15 cellular contexts compared by ENCODE assay signal in genomic region chr3:150828997-150829396, GRCh38.
DNase-seq lines count a peak whose midpoint lies in the region; FAIRE-seq and TF ChIP-seq lines count a peak whose summit lies in the region.
"Had no signal": no experiment of that assay in that cellular context is flagged by ENCODE, and none has a peak within 500 bp of the region (broad histone marks: within the 10 kb centered on the region; RNA-seq: fewer than 3 reads in every experiment).

No MANE protein-coding gene starts in this region.

- H3K9me3 ChIP-seq in H1 (ENCODE audit: insufficient read depth in 2 of 2, low read depth in 1 of 2, low read length in 1 of 2) = no peaks in the 10 kb centered on the region
- H3K9me3 ChIP-seq: BLaER1 had no signal

- no peaks in the 10 kb centered on the region for H3K9me3 Mint-ChIP-seq in activated naive CD4-positive, alpha-beta T cell treated with anti-CD3 and anti-CD28 coated beads, Interleukin-2, amount 50 U/mL, for 24 hours
- H3K9me3 Mint-ChIP-seq: CD4-positive, alpha-beta memory T cell; H9 had no signal

- H2BK15ac ChIP-seq in H1 (ENCODE audit: low read length) (no peak overlapping the region), mesendoderm (replicated peaks; ENCODE audit: low read depth) (no peak overlapping the region)

- H2BK20ac ChIP-seq in H1 (ENCODE audit: low read length) = no peak overlapping the region

- no peak for TF ChIP-seq RAD21 in H1 (IDR thresholded peaks at IDR 0.05 in 1 of 2, conservative IDR thresholded peaks at IDR 0.05 in 1 of 2; ENCODE audit: low read depth in 2 of 2, low read length in 2 of 2)

- H3K56ac ChIP-seq in H1 (replicated peaks; ENCODE audit: insufficient read length, low read depth, low read length) (no peak overlapping the region), mesendoderm (ENCODE audit: low read length) (no peak overlapping the region)

- 75% methylated on average over 2 of the region's 2 CpGs; no CpG with 5 or more reads in 1 of the 2 experiments for WGBS in H1 (ENCODE audit: extremely low coverage in 1 of 2, insufficient coverage in 1 of 2, insufficient read length in 1 of 2, insufficient replicate concordance in 2 of 2, low coverage in 1 of 2, low lambda C conversion rate in 2 of 2, missing lambda C conversion rate in 1 of 2), 2 experiments
- no CpG with 5 or more reads among the region's 2 CpGs for WGBS in mesendoderm (ENCODE audit: extremely low coverage, insufficient coverage, low lambda C conversion rate)

- no peak for FAIRE-seq in H1 (lab: Jason Lieb, UNC)

- no peaks in the 10 kb centered on the region for H3K36me3 Mint-ChIP-seq in activated naive CD4-positive, alpha-beta T cell treated with anti-CD3 and anti-CD28 coated beads, Interleukin-2, amount 50 U/mL, for 24 hours
- H3K36me3 Mint-ChIP-seq: CD14-positive monocyte; CD4-positive, alpha-beta memory T cell had no signal

- no peak overlapping the region for H4K8ac ChIP-seq in H1 (ENCODE audit: extremely low read depth, insufficient read depth, low read length)
- no peak overlapping the region for H4K8ac ChIP-seq in mesendoderm (ENCODE audit: low read depth, low read length)

- no peaks in the 10 kb centered on the region for H4K20me1 ChIP-seq in H1 (replicated peaks in 1 of 2; ENCODE audit: control insufficient read depth in 1 of 2, insufficient read depth in 2 of 2, low read length in 2 of 2)
- H4K20me1 ChIP-seq: BLaER1 had no signal

- H2BK12ac ChIP-seq in H1 (ENCODE audit: low read depth, low read length) = no peak overlapping the region

- no peaks in the 10 kb centered on the region for H3K36me3 ChIP-seq in H1 (ENCODE audit: control insufficient read depth in 2 of 4, insufficient read depth in 4 of 4, low read length in 3 of 4)
- no peaks in the 10 kb centered on the region for H3K36me3 ChIP-seq in mesendoderm (ENCODE audit: control insufficient read depth, insufficient read depth, low read length)
- H3K36me3 ChIP-seq: BLaER1 had no signal

- H3K27ac Mint-ChIP-seq in activated naive CD4-positive, alpha-beta T cell treated with anti-CD3 and anti-CD28 coated beads, Interleukin-2, amount 50 U/mL, for 24 hours = peak overlapping the region; percentile 10
- H3K27ac Mint-ChIP-seq: CD4-positive, alpha-beta memory T cell; H9 had no signal

- H3K27ac ChIP-seq in H1 (ENCODE audit: low read depth, low read length) = no peak overlapping the region
- no peak overlapping the region for H3K27ac ChIP-seq in mesendoderm (ENCODE audit: low read depth, low read length)
- H3K27ac ChIP-seq: BLaER1 had no signal

- no peak overlapping the region for H2AFZ ChIP-seq in H1 (ENCODE audit: low read length)

- no peak for TF ChIP-seq CTCF in H1 (IDR thresholded peaks at IDR 0.05; ENCODE audit: control extremely low read depth in 1 of 3, insufficient read depth in 1 of 3, low read depth in 1 of 3, low read length in 3 of 3)

- no peak for TF ChIP-seq EP300 in H1 (IDR thresholded peaks at IDR 0.05; ENCODE audit: borderline replicate concordance in 1 of 2, low read depth in 2 of 2, low read length in 2 of 2)

- H3K23ac ChIP-seq in H1 (ENCODE audit: insufficient read length) = no peak overlapping the region
- no peak overlapping the region for H3K23ac ChIP-seq in mesendoderm (ENCODE audit: low read length)

- H2BK5ac ChIP-seq in H1 (ENCODE audit: low read depth, low read length) (no peak overlapping the region), mesendoderm (ENCODE audit: low read length) (no peak overlapping the region)

- H3K23me2 ChIP-seq in H1 (ENCODE audit: low read depth, low read length) = no peaks in the 10 kb centered on the region

- H4K91ac ChIP-seq in H1 (replicated peaks; ENCODE audit: insufficient read length, low read length) = no peak overlapping the region

- CTCF ChIA-PET in H1 (lab: Charles Lee; ENCODE audit: partially characterized antibody) = interaction anchor here (0.6 to 8.7 kb wide), 10 partner anchors 11 to 162 kb away, joined by 3 to 104 read pairs (median 4); no protein-coding TSS in a partner anchor

- H2BK120ac ChIP-seq in H1 (replicated peaks; ENCODE audit: low read depth, low read length) (no peak overlapping the region), mesendoderm (ENCODE audit: low read depth, low read length) (no peak overlapping the region)

- H3K79me1 ChIP-seq in H1 (ENCODE audit: low read depth, low read length) (no peaks in the 10 kb centered on the region), mesendoderm (ENCODE audit: low read length) (no peaks in the 10 kb centered on the region)

- no peak overlapping the region for H3K18ac ChIP-seq in H1 (ENCODE audit: extremely low read depth, low read length)
- no peak overlapping the region for H3K18ac ChIP-seq in mesendoderm (ENCODE audit: low read length)

- H4K5ac ChIP-seq in H1 (ENCODE audit: insufficient read length, low read depth, low read length) (no peak overlapping the region), mesendoderm (ENCODE audit: low read length) (no peak overlapping the region)

- H3K9ac ChIP-seq in H1 (replicated peaks in 1 of 4; ENCODE audit: extremely low read depth in 1 of 4, low read depth in 3 of 4, low read length in 3 of 4) (no peak overlapping the region), mesendoderm (ENCODE audit: low read length) (no peak overlapping the region)
- H3K9ac ChIP-seq: BLaER1 had no signal

- H3K4me1 Mint-ChIP-seq in activated naive CD4-positive, alpha-beta T cell treated with anti-CD3 and anti-CD28 coated beads, Interleukin-2, amount 50 U/mL, for 24 hours = no peaks in the 10 kb centered on the region
- H3K4me1 Mint-ChIP-seq: CD4-positive, alpha-beta memory T cell had no signal

- DNase-seq in activated naive CD4-positive, alpha-beta T cell (lab: John Stamatoyannopoulos, UW) = no peak
- DNase-seq in H1 (ENCODE audit: low read depth in 1 of 2, low spot score in 2 of 2) (no peak), mesendoderm (peak; percentile 80), NCI-H524 (lab: John Stamatoyannopoulos, UW) (no peak), NCI-H146 treated with DMSO at 0.1 percent for 48 hours (lab: John Stamatoyannopoulos, UW; ENCODE audit: unreplicated experiment) (no peak), activated gamma-delta T cell (lab: John Stamatoyannopoulos, UW) (no peak)
- DNase-seq: 8988T; CD4-positive, alpha-beta memory T cell; DMS79 treated with DMSO at 0.1 percent for 48 hours; GF-D8; GOT3; H9 had no signal

- no peak overlapping the region for H3K4me3 Mint-ChIP-seq in activated naive CD4-positive, alpha-beta T cell treated with anti-CD3 and anti-CD28 coated beads, Interleukin-2, amount 50 U/mL, for 24 hours
- H3K4me3 Mint-ChIP-seq: CD14-positive monocyte; CD4-positive, alpha-beta memory T cell; H9 had no signal

- H3K4me1 ChIP-seq in H1 (replicated peaks in 1 of 4; ENCODE audit: control insufficient read depth in 3 of 4, insufficient read depth in 4 of 4, low read length in 3 of 4) (no peaks in the 10 kb centered on the region; a peak in 1 of 7 replicates), mesendoderm (ENCODE audit: control insufficient read depth, low read depth, low read length) (peaks cover 2% of the 10 kb centered on the region)
- H3K4me1 ChIP-seq: BLaER1 had no signal

- H3K14ac ChIP-seq in H1 (ENCODE audit: insufficient read length) = no peak overlapping the region

- TF ChIP-seq POLR2A in H1 (IDR thresholded peaks at IDR 0.05; ENCODE audit: control extremely low read depth in 1 of 2, low read depth in 2 of 2, low read length in 2 of 2) = no peak

- H3K79me2 ChIP-seq in H1 (ENCODE audit: control insufficient read depth in 1 of 2, insufficient read depth in 2 of 2, low read length in 2 of 2) (no peaks in the 10 kb centered on the region), mesendoderm (ENCODE audit: control insufficient read depth, insufficient read depth, low read length) (no peaks in the 10 kb centered on the region)

- H3K4me3 ChIP-seq in H1 (ENCODE audit: extremely low read depth in 1 of 4, insufficient read depth in 2 of 4, low read depth in 3 of 4, low read length in 4 of 4) (no peak overlapping the region), mesendoderm (ENCODE audit: low read length) (no peak overlapping the region)
- H3K4me3 ChIP-seq: BLaER1 had no signal

- H3K27me3 ChIP-seq in H1 (replicated peaks in 1 of 4; ENCODE audit: control insufficient read depth in 3 of 4, extremely low read depth in 1 of 4, insufficient read depth in 3 of 4, low read length in 3 of 4) (no peaks in the 10 kb centered on the region; a peak in 1 of 7 replicates), mesendoderm (ENCODE audit: insufficient read depth, low read length, poor library complexity) (no peaks in the 10 kb centered on the region)
- H3K27me3 ChIP-seq: BLaER1 had no signal

- no peak overlapping the region for H3K4me2 ChIP-seq in H1 (ENCODE audit: insufficient read depth in 1 of 2, low read depth in 2 of 2, low read length in 2 of 2)
- H3K4me2 ChIP-seq in mesendoderm (ENCODE audit: low read length) = no peak overlapping the region
- H3K4me2 ChIP-seq: BLaER1 had no signal

- H3K27me3 Mint-ChIP-seq in activated naive CD4-positive, alpha-beta T cell treated with anti-CD3 and anti-CD28 coated beads, Interleukin-2, amount 50 U/mL, for 24 hours = peaks cover 4% of the 10 kb centered on the region

- no peak overlapping the region for H3K4ac ChIP-seq in H1 (replicated peaks; ENCODE audit: insufficient read length, low read depth, low read length)
- no peak overlapping the region for H3K4ac ChIP-seq in mesendoderm (ENCODE audit: low read depth, low read length)

- POLR2A ChIA-PET in H1 (lab: Charles Lee; ENCODE audit: partially characterized antibody) = no interaction called here

- H2AK5ac ChIP-seq in H1 (ENCODE audit: low read depth, low read length) = no peak overlapping the region
- no peak overlapping the region for H2AK5ac ChIP-seq in mesendoderm (ENCODE audit: low read length)

TF ChIP-seq in H1, 55 proteins besides CTCF, POLR2A, EP300 and RAD21:
- TF ChIP-seq RFX5 (IDR thresholded peaks at IDR 0.05; ENCODE audit: borderline replicate concordance, low read depth, low read length) (no peak), SP4 (IDR thresholded peaks at IDR 0.05; ENCODE audit: low read length) (no peak), TBP (IDR thresholded peaks at IDR 0.05; ENCODE audit: low read depth, low read length) (no peak)
- TF ChIP-seq, protein P1, sequence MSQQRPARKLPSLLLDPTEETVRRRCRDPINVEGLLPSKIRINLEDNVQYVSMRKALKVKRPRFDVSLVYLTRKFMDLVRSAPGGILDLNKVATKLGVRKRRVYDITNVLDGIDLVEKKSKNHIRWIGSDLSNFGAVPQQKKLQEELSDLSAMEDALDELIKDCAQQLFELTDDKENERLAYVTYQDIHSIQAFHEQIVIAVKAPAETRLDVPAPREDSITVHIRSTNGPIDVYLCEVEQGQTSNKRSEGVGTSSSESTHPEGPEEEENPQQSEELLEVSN (IDR thresholded peaks at IDR 0.05) = peak; percentile 35; the same call in 1 of the 2 replicates
TF ChIP-seq in H1: peak in this region for 1.
